In the genomic region with DNA sequence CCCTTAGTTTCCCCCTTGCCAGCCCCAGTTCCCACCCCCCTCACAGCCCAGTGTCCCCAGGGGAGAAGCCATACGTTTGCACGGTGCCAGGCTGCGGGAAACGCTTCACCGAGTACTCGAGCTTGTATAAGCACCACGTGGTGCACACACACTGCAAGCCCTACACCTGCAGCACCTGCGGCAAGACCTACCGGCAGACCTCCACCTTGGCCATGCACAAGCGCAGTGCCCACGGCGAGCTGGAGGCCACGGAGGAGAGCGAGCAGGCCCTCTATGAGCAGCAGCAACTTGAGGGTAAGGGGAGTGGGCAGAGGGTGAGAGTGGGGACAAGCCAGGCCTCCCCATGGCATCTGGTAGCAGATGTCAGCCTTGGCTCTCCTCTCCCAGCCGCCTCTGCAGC, we compare ENCODE assay signal across 14 cellular contexts.
"Had no signal": no experiment of that assay in that cellular context is flagged by ENCODE, and none has a peak within 500 bp of the region (broad histone marks: within the 10 kb centered on the region; RNA-seq: fewer than 3 reads in every experiment).

No MANE protein-coding gene starts in this region.

- DNase-seq: activated gamma-delta T cell treated with Interleukin-2 at 50 U/mL for 16 hours; activated naive CD8-positive, alpha-beta T cell treated with anti-CD3 and anti-CD28 coated beads, Interleukin-2, amount 10 ng/mL, durations not matched to agents 7 days and 5 days; activated T-cell treated with anti-CD3 and anti-CD28 coated beads, Interleukin-2, amount 50 U/mL, for 24 hours; anterior cingulate cortex; dorsolateral prefrontal cortex; hippocampal formation; kidney glomerular epithelial cell; substantia nigra had no signal

- H3K4me3 Mint-ChIP-seq: activated naive CD8-positive, alpha-beta T cell treated with anti-CD3 and anti-CD28 coated beads, Interleukin-2, amount 10 ng/mL, durations not matched to agents 7 days and 5 days; activated T-cell treated with anti-CD3 and anti-CD28 coated beads, Interleukin-2, amount 50 U/mL, for 24 hours; mesothelial cell of epicardium; type B pancreatic cell had no signal

- H3K27ac ChIP-seq: breast epithelium, dorsolateral prefrontal cortex, neutrophil, right atrium auricular region had no signal

- H3K27ac Mint-ChIP-seq: mesothelial cell of epicardium, type B pancreatic cell had no signal

- H3K4me3 ChIP-seq: breast epithelium, dorsolateral prefrontal cortex, right atrium auricular region, smooth muscle cell had no signal

- H3K4me2 ChIP-seq: smooth muscle cell had no signal

- H3K9me3 Mint-ChIP-seq: activated naive CD8-positive, alpha-beta T cell treated with anti-CD3 and anti-CD28 coated beads, Interleukin-2, amount 10 ng/mL, durations not matched to agents 7 days and 5 days; activated T-cell treated with anti-CD3 and anti-CD28 coated beads, Interleukin-2, amount 50 U/mL, for 24 hours; mesothelial cell of epicardium; type B pancreatic cell had no signal

- H3K27me3 Mint-ChIP-seq: activated naive CD8-positive, alpha-beta T cell treated with anti-CD3 and anti-CD28 coated beads, Interleukin-2, amount 10 ng/mL, durations not matched to agents 7 days and 5 days; activated T-cell treated with anti-CD3 and anti-CD28 coated beads, Interleukin-2, amount 50 U/mL, for 24 hours; type B pancreatic cell had no signal

- H3K27me3 ChIP-seq: breast epithelium, dorsolateral prefrontal cortex, neutrophil, right atrium auricular region had no signal

- H3K9me3 ChIP-seq: breast epithelium, neutrophil, right atrium auricular region had no signal
